ENCODE assay signal across 24 cellular contexts in genomic region chr16:1121009-1121408, GRCh38. TPM values are rescaled to one million over a fixed set of nuclear protein-coding genes. Genes with fewer than 3 reads are reported as not detected.
DNase-seq lines count a peak whose midpoint lies in the region; ATAC-seq and TF ChIP-seq lines count a peak whose summit lies in the region.
"Had no signal": no experiment of that assay in that cellular context is flagged by ENCODE, and none has a peak within 500 bp of the region (broad histone marks: within the 10 kb centered on the region; RNA-seq: fewer than 3 reads in every experiment).

No MANE protein-coding gene starts in this region.

- peak overlapping the region; percentile 54 for H2BK120ac ChIP-seq in neuronal stem cell (ENCODE audit: low read depth, low read length)

- no peak for ATAC-seq in GM21737 (IDR thresholded peaks at IDR 0.05; ENCODE audit: unreplicated experiment)
- ATAC-seq: GM12878 had no signal

- peak overlapping the region; percentile 82 for H2AK5ac ChIP-seq in neuronal stem cell (ENCODE audit: low read depth, low read length)

- peak overlapping the region in 8 of 11 experiments; percentile 65 to 92 (median 83); a peak in 12 of 22 replicates for H3K4me2 ChIP-seq in BLaER1 treated with 17β-estradiol and CSF1 and Interleukin-3, amounts not matched to agents 10 nM and 100 nM
- H3K4me2 ChIP-seq in neuronal stem cell (ENCODE audit: insufficient read depth, low read length, poor library complexity, severe bottlenecking) = no peak overlapping the region

- no peak overlapping the region for H3K23ac ChIP-seq in neuronal stem cell (ENCODE audit: low read depth, low read length, poor library complexity)

- peak overlapping the region; percentile 40 for H2AFZ ChIP-seq in neuronal stem cell (ENCODE audit: low read length)

- peaks cover 0 to 92% (median 27%) of the 10 kb centered on the region in 11 experiments; a peak in 13 of 22 replicates for H4K20me1 ChIP-seq in BLaER1 treated with 17β-estradiol and CSF1 and Interleukin-3, amounts not matched to agents 10 nM and 100 nM

- peaks cover 5 to 33% (median 15%) of the 10 kb centered on the region in 11 experiments; a peak in 17 of 22 replicates for H3K27me3 ChIP-seq in BLaER1 treated with 17β-estradiol and CSF1 and Interleukin-3, amounts not matched to agents 10 nM and 100 nM
- H3K27me3 ChIP-seq in WERI-Rb-1 (ENCODE audit: insufficient read depth, low read depth, severe bottlenecking) (no peaks in the 10 kb centered on the region), neuronal stem cell (ENCODE audit: control insufficient read depth in 3 of 3, insufficient read depth in 3 of 3, low read depth in 1 of 3, low read length in 3 of 3) (peaks cover 0 to 46% (median 0%) of the 10 kb centered on the region in 3 experiments)
- H3K27me3 ChIP-seq: BE2C had no signal

- H3K4me3 ChIP-seq in BLaER1 treated with 17β-estradiol and CSF1 and Interleukin-3, amounts not matched to agents 10 nM and 100 nM = no peak overlapping the region
- H3K4me3 ChIP-seq in WERI-Rb-1 (ENCODE audit: low read depth, low read length) (no peak overlapping the region), neuronal stem cell (ENCODE audit: low read length in 2 of 2) (no peak overlapping the region)
- H3K4me3 ChIP-seq: GM12878 had no signal

- peak overlapping the region; percentile 65 for H4K8ac ChIP-seq in neuronal stem cell (ENCODE audit: low read depth, low read length)

- no peaks in the 10 kb centered on the region for H3K36me3 ChIP-seq in BLaER1 treated with 17β-estradiol and CSF1 and Interleukin-3, amounts not matched to agents 10 nM and 100 nM
- no peaks in the 10 kb centered on the region for H3K36me3 ChIP-seq in WERI-Rb-1
- H3K36me3 ChIP-seq in neuronal stem cell (replicated peaks in 1 of 2; ENCODE audit: control insufficient read depth in 2 of 2, insufficient read depth in 2 of 2, low read length in 2 of 2) = no peaks in the 10 kb centered on the region
- H3K36me3 ChIP-seq: BE2C had no signal

- no peak for DNase-seq in WERI-Rb-1
- no peak for DNase-seq in neuronal stem cell (ENCODE audit: low spot score)
- no peak for DNase-seq in NOMO-1 treated with DMSO at 0.1 percent for 48 hours (lab: John Stamatoyannopoulos, UW; ENCODE audit: unreplicated experiment)
- no peak for DNase-seq in SW480 (ENCODE audit: low spot score)
- DNase-seq: 8988T; ACHN; BE2C; C1 segment of cervical spinal cord; CD4-positive, alpha-beta memory T cell; CD4-positive, CD25-positive, alpha-beta regulatory T cell; CD8-positive, alpha-beta memory T cell; COR-L47; DMS 273 treated with DMSO at 0.1 percent for 48 hours; DMS153; DMS53; DMS79; DND-41; EL; GDM1 had no signal

- no peak overlapping the region for H4K91ac ChIP-seq in neuronal stem cell (ENCODE audit: low read depth, low read length, poor library complexity)

- no peak for TF ChIP-seq CTCF in WERI-Rb-1 (IDR thresholded peaks at IDR 0.05; ENCODE audit: low read depth, low read length)

- peak overlapping the region; percentile 56 for H3K14ac ChIP-seq in neuronal stem cell (ENCODE audit: low read length)

- peak overlapping the region; percentile 91 for H3K18ac ChIP-seq in neuronal stem cell (ENCODE audit: low read length)

- H2BK5ac ChIP-seq in neuronal stem cell (ENCODE audit: low read length) = peak overlapping the region; percentile 87

- no peaks in the 10 kb centered on the region for H3K79me1 ChIP-seq in neuronal stem cell (ENCODE audit: low read depth, low read length)

- H3K4me1 ChIP-seq in BLaER1 treated with 17β-estradiol and CSF1 and Interleukin-3, amounts not matched to agents 10 nM and 100 nM = peaks cover 17 to 47% (median 36%) of the 10 kb centered on the region in 10 experiments; a peak in 19 of 20 replicates
- H3K4me1 ChIP-seq in neuronal stem cell (ENCODE audit: control insufficient read depth in 2 of 2, insufficient read depth in 1 of 2, low read depth in 1 of 2, low read length in 2 of 2) = peaks cover 11 to 19% of the 10 kb centered on the region in 2 donors

- H2BK15ac ChIP-seq in neuronal stem cell (ENCODE audit: low read length) = peak overlapping the region; percentile 89

- no peak overlapping the region for H3K9ac ChIP-seq in BLaER1 treated with 17β-estradiol and CSF1 and Interleukin-3, amounts not matched to agents 10 nM and 100 nM
- peak overlapping the region; percentile 21 for H3K9ac ChIP-seq in neuronal stem cell (ENCODE audit: low read depth, low read length, poor library complexity)

- WGBS in neuronal stem cell (ENCODE audit: extremely low coverage in 2 of 2, insufficient read length in 2 of 2, insufficient replicate concordance in 1 of 2), 2 donors = no CpG with 5 or more reads among the region's 23 CpGs

- H3K27ac ChIP-seq in BLaER1 treated with 17β-estradiol and CSF1 and Interleukin-3, amounts not matched to agents 10 nM and 100 nM = no peak overlapping the region
- H3K27ac ChIP-seq in WERI-Rb-1 = peak overlapping the region; percentile 27
- H3K27ac ChIP-seq in neuronal stem cell (replicated peaks; ENCODE audit: low read length) = no peak overlapping the region

- H3K9me3 ChIP-seq in BLaER1 treated with 17β-estradiol and CSF1 and Interleukin-3, amounts not matched to agents 10 nM and 100 nM (replicated peaks in 1 of 11) = no peaks in the 10 kb centered on the region
- H3K9me3 ChIP-seq in WERI-Rb-1 (ENCODE audit: severe bottlenecking) = no peaks in the 10 kb centered on the region
- H3K9me3 ChIP-seq in neuronal stem cell (replicated peaks in 1 of 2; ENCODE audit: control insufficient read depth in 2 of 2, insufficient read depth in 1 of 2, low read depth in 1 of 2, low read length in 2 of 2) = no peaks in the 10 kb centered on the region
- H3K9me3 ChIP-seq: BE2C had no signal

- H2BK12ac ChIP-seq in neuronal stem cell (ENCODE audit: low read length) = no peak overlapping the region

- no peak overlapping the region for H3K4ac ChIP-seq in neuronal stem cell (ENCODE audit: low read length)

RNA-seq across cellular contexts. Expression of gene C1QTNF8, which starts 25.0 kb away (rescaled TPM):
- polyA plus RNA-seq in neuronal stem cell (2013, experiment 1 of 2) = not detected
- polyA plus RNA-seq in neuronal stem cell (2013, experiment 2 of 2) = not detected
- polyA plus RNA-seq: AG04450; CD14-positive monocyte; CD4-positive, alpha-beta memory T cell; CD4-positive, CD25-positive, alpha-beta regulatory T cell; CD8-positive, alpha-beta memory T cell; GM12878 had no signal

RNA-seq across cellular contexts. Expression of gene CACNA1H, which starts 31.9 kb away (rescaled TPM):
- 21.5 TPM for polyA plus RNA-seq in neuronal stem cell (2013, experiment 1 of 2)
- polyA plus RNA-seq in neuronal stem cell (2013, experiment 2 of 2) = 21.7 TPM
- polyA plus RNA-seq: CD14-positive monocyte had no signal

RNA-seq across cellular contexts. Expression of gene SSTR5, which starts 48.5 kb away (rescaled TPM):
- polyA plus RNA-seq in neuronal stem cell (2013, experiment 1 of 2) = not detected
- polyA plus RNA-seq in neuronal stem cell (2013, experiment 2 of 2) = not detected
- polyA plus RNA-seq: AG04450; CD14-positive monocyte; CD4-positive, alpha-beta memory T cell; CD4-positive, CD25-positive, alpha-beta regulatory T cell; CD8-positive, alpha-beta memory T cell; GM12878 had no signal
